ENCODE assay signal across 8 cellular contexts in the genomic region with DNA sequence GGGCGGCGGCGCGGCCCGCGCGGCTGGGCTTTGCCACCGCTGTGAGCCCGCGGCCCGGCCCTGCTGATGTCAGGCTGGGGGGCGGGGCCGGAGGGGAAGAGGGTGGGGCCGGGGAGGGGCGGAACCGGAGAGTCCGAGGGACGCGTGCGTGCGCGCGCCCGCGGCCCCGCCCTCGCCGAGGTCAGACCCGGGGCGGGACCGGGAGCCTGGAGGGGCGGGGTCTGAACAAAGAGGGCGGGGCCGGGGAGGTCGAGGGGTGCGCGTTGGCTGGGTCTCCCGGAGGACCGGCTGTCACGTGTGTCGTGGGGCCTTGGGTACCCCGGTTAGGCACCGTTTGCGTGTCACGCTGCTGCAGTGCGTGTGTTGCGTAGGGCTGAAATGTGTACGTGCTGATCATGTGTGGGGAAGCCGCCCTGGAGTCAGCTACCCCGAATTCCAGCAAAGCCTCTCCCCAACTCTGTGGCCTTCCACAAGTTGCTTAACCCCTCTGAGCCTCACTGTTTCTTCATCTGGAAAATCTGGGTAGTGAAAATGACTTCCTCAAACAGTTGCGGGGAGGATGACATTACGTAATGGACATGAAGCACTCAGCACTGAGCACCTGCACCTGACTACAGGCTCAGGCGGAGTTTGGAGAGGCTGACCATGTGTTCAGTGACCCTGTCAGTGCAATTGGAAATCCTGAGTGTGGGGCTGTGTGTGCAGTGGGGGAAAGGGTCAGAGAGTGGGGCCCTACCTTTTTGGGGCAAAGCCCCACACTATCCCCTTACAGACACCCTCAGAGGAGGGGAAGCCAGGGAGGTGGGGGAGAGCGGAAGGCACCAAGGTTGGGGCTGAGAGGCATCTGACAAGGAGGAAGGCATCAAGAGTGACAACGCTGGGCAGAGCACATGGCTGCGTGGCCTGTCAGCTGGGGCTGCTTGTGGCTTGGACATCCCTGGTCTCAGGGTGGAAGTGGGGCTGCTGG. TPM values are rescaled to one million over a fixed set of nuclear protein-coding genes. Genes with fewer than 3 reads are reported as not detected.
DNase-seq lines count a peak whose midpoint lies in the region; ATAC-seq, FAIRE-seq and TF ChIP-seq lines count a peak whose summit lies in the region.

Gene RALGDS (minus strand): TSS at position 41 of the 967 bp plus-strand sequence. CDS start 86 bp downstream, outside the sequence.

- peak; percentile 57 for ATAC-seq in GM21619 (IDR thresholded peaks at IDR 0.05; ENCODE audit: unreplicated experiment)
- peak; percentile 71 to 74 for ATAC-seq in naive B cell (ENCODE audit: low read depth in 2 of 2)
- ATAC-seq in stimulated activated effector memory CD8-positive, alpha-beta T cell treated with anti-CD3 and anti-CD28 coated beads, Interleukin-12 subunit alpha, Interleukin-12 subunit beta, amount 100 ng/mL, for 72 hours, result peak; percentile 82

- no peaks in the 10 kb centered on the region for H3K27me3 Mint-ChIP-seq in activated T-helper 1 cell treated with anti-CD3 and anti-CD28 coated beads, Interleukin-12 subunit alpha, Interleukin-12 subunit beta, Interleukin-2, Interleukin-4 antibody, amounts not matched to agents 30 ng/mL and 10 ng/mL and 1 ng/mL, durations not matched to agents 14 hours and 24 hours and 36 hours (ENCODE audit: insufficient read depth)
- no peaks in the 10 kb centered on the region for H3K27me3 Mint-ChIP-seq in naive B cell

- peaks cover 12% of the 10 kb centered on the region for H3K36me3 Mint-ChIP-seq in activated T-helper 1 cell treated with anti-CD3 and anti-CD28 coated beads, Interleukin-12 subunit alpha, Interleukin-12 subunit beta, Interleukin-2, Interleukin-4 antibody, amounts not matched to agents 30 ng/mL and 10 ng/mL and 1 ng/mL, durations not matched to agents 14 hours and 24 hours and 36 hours (ENCODE audit: low read depth)
- H3K36me3 Mint-ChIP-seq in naive B cell, result no peaks in the 10 kb centered on the region
- H3K36me3 Mint-ChIP-seq in stimulated activated effector memory CD8-positive, alpha-beta T cell treated with anti-CD3 and anti-CD28 coated beads, Interleukin-12 subunit alpha, Interleukin-12 subunit beta, amount 100 ng/mL, for 72 hours, result peaks cover 74% of the 10 kb centered on the region

- intact Hi-C loops in activated T-helper 1 cell treated with anti-CD3 and anti-CD28 coated beads, Interleukin-12 subunit alpha, Interleukin-12 subunit beta, Interleukin-2, Interleukin-4 antibody, amounts not matched to agents 30 ng/mL and 10 ng/mL and 1 ng/mL, durations not matched to agents 14 hours and 24 hours and 36 hours (cut with micrococcal nuclease), result loop anchor here (1.0 kb wide), 4 partner anchors 12 to 338 kb away; partner anchors contain the start of gene CACFD1

- FAIRE-seq in D721Med (lab: Jason Lieb, UNC), result no peak

- no peak for TF ChIP-seq CTCF in D721Med (IDR thresholded peaks at IDR 0.05; ENCODE audit: insufficient read depth, missing control alignments)

- DNase-seq in D721Med (ENCODE audit: insufficient read length, low spot score) (peak; percentile 98), KG1 (lab: John Stamatoyannopoulos, UW) (peak; percentile 87), RPMI8226 (peak; percentile 95), fibroblast of gingiva (ENCODE audit: low read depth) (peak; percentile 82), naive B cell (peak; percentile 86)
- peak; percentile 84 for DNase-seq in activated T-helper 1 cell treated with anti-CD3 and anti-CD28 coated beads, Interleukin-12 subunit alpha, Interleukin-12 subunit beta, Interleukin-2, Interleukin-4 antibody, amounts not matched to agents 30 ng/mL and 10 ng/mL and 1 ng/mL, durations not matched to agents 14 hours and 24 hours and 36 hours (ENCODE audit: low spot score)
- peak; percentile 80 to 90 for DNase-seq in stimulated activated effector memory CD8-positive, alpha-beta T cell treated with anti-CD3 and anti-CD28 coated beads, Interleukin-12 subunit alpha, Interleukin-12 subunit beta, amount 100 ng/mL, for 72 hours (ENCODE audit: low spot score in 2 of 2)

- H3K9me3 Mint-ChIP-seq in activated T-helper 1 cell treated with anti-CD3 and anti-CD28 coated beads, Interleukin-12 subunit alpha, Interleukin-12 subunit beta, Interleukin-2, Interleukin-4 antibody, amounts not matched to agents 30 ng/mL and 10 ng/mL and 1 ng/mL, durations not matched to agents 14 hours and 24 hours and 36 hours, result no peaks in the 10 kb centered on the region
- no peaks in the 10 kb centered on the region for H3K9me3 Mint-ChIP-seq in naive B cell
- H3K9me3 Mint-ChIP-seq in stimulated activated effector memory CD8-positive, alpha-beta T cell treated with anti-CD3 and anti-CD28 coated beads, Interleukin-12 subunit alpha, Interleukin-12 subunit beta, amount 100 ng/mL, for 72 hours, result no peaks in the 10 kb centered on the region

- H3K4me3 Mint-ChIP-seq in activated T-helper 1 cell treated with anti-CD3 and anti-CD28 coated beads, Interleukin-12 subunit alpha, Interleukin-12 subunit beta, Interleukin-2, Interleukin-4 antibody, amounts not matched to agents 30 ng/mL and 10 ng/mL and 1 ng/mL, durations not matched to agents 14 hours and 24 hours and 36 hours, result peak within 1 kb of the TSS; percentile 86
- H3K4me3 Mint-ChIP-seq in naive B cell, result peak within 1 kb of the TSS; percentile 72 to 90 (median 84)
- peak within 1 kb of the TSS; percentile 65 for H3K4me3 Mint-ChIP-seq in stimulated activated effector memory CD8-positive, alpha-beta T cell treated with anti-CD3 and anti-CD28 coated beads, Interleukin-12 subunit alpha, Interleukin-12 subunit beta, amount 100 ng/mL, for 72 hours

- H3K4me1 Mint-ChIP-seq in activated T-helper 1 cell treated with anti-CD3 and anti-CD28 coated beads, Interleukin-12 subunit alpha, Interleukin-12 subunit beta, Interleukin-2, Interleukin-4 antibody, amounts not matched to agents 30 ng/mL and 10 ng/mL and 1 ng/mL, durations not matched to agents 14 hours and 24 hours and 36 hours (ENCODE audit: low read depth), result peaks cover 61% of the 10 kb centered on the region
- H3K4me1 Mint-ChIP-seq in naive B cell, result peaks cover 28 to 44% (median 37%) of the 10 kb centered on the region in 3 donors
- H3K4me1 Mint-ChIP-seq in stimulated activated effector memory CD8-positive, alpha-beta T cell treated with anti-CD3 and anti-CD28 coated beads, Interleukin-12 subunit alpha, Interleukin-12 subunit beta, amount 100 ng/mL, for 72 hours, result peaks cover 85% of the 10 kb centered on the region

- H3K27ac Mint-ChIP-seq in activated T-helper 1 cell treated with anti-CD3 and anti-CD28 coated beads, Interleukin-12 subunit alpha, Interleukin-12 subunit beta, Interleukin-2, Interleukin-4 antibody, amounts not matched to agents 30 ng/mL and 10 ng/mL and 1 ng/mL, durations not matched to agents 14 hours and 24 hours and 36 hours, result peak within 1 kb of the TSS; percentile 94
- H3K27ac Mint-ChIP-seq in naive B cell, result peak within 1 kb of the TSS; percentile 96 to 99 (median 98)
- peak within 1 kb of the TSS; percentile 90 for H3K27ac Mint-ChIP-seq in stimulated activated effector memory CD8-positive, alpha-beta T cell treated with anti-CD3 and anti-CD28 coated beads, Interleukin-12 subunit alpha, Interleukin-12 subunit beta, amount 100 ng/mL, for 72 hours

RNA-seq across cellular contexts. Expression of gene RALGDS, which starts in this region (rescaled TPM):
- 88.7 and 94.4 TPM in 2 replicates for total RNA-seq in activated T-helper 1 cell treated with anti-CD3 and anti-CD28 coated beads, Interleukin-12 subunit alpha, Interleukin-12 subunit beta, Interleukin-2, Interleukin-4 antibody, amounts not matched to agents 30 ng/mL and 10 ng/mL and 1 ng/mL, durations not matched to agents 14 hours and 24 hours and 36 hours
- 10 to 100 TPM in 2 of 6 donors, 1 to 10 TPM in 4; 5.5 to 17.5 (median 8.7) TPM for polyA plus RNA-seq in naive B cell (ENCODE audit: low read depth in 6 of 6)

Comparison
In these comparisons a context has a peak if more than half of its experiments do, and no peak if none do; other contexts are left out.
1. Peak in every context shown above with its lines: DNase-seq and ATAC-seq.